Comparison of ENCODE assay signal across 2 cellular contexts in the genomic region with DNA sequence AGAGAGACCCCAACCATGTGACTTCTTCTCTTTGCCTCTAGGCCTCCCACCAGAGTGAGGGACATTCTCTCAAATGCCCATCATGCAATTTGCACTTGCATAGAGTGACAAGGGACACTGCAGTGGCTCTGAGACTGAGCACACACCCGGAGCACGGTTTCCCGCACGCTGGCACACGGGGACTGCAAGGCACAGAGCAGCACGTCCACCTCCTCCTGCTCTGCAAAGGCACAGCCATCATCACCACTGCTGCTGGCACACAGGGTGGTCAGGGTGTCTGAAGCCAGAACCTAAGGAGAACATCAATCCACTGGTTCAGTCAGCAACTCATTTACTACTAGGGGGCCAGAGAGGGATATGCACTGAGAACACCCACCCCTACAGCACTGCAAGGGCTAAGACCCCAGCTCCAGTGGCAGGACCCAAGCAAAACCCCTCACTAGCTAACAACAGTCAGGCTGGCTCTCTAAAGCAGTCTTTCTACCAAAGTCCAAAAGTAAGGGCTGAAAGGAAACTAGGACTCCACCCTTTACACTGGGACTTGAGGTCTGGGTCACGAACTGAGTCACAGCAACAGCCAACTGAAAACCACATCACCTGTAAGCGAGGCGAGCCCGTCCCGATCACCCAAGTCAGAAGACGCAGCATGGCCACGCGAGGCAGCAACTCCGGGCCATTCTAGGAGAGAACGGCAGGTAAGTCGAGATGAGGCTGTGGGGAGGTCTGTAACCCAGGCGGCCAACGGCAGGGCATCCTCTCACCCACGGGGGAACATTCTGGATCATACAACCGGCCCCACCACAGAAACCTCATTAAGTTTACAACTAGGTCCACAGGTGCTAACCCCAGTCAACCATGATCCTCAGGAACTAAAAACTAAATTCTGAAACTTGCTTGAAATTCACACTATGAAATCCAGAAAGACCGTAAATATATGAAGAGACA.
TF ChIP-seq lines count a peak whose summit lies in the region.

No MANE protein-coding gene starts in this region.

TF ChIP-seq in IMR-90, 13 proteins besides CTCF, POLR2A, EP300 and RAD21:
- no peak for TF ChIP-seq RCOR1 (IDR thresholded peaks at IDR 0.05; ENCODE audit: insufficient replicate concordance, low read length)

TF ChIP-seq in H1, 55 proteins besides CTCF, POLR2A, EP300 and RAD21:
- TF ChIP-seq CBX5 (IDR thresholded peaks at IDR 0.05; ENCODE audit: low read depth, low read length) = no peak
